Comparison of ENCODE assay signal across 12 cellular contexts in the genomic region with DNA sequence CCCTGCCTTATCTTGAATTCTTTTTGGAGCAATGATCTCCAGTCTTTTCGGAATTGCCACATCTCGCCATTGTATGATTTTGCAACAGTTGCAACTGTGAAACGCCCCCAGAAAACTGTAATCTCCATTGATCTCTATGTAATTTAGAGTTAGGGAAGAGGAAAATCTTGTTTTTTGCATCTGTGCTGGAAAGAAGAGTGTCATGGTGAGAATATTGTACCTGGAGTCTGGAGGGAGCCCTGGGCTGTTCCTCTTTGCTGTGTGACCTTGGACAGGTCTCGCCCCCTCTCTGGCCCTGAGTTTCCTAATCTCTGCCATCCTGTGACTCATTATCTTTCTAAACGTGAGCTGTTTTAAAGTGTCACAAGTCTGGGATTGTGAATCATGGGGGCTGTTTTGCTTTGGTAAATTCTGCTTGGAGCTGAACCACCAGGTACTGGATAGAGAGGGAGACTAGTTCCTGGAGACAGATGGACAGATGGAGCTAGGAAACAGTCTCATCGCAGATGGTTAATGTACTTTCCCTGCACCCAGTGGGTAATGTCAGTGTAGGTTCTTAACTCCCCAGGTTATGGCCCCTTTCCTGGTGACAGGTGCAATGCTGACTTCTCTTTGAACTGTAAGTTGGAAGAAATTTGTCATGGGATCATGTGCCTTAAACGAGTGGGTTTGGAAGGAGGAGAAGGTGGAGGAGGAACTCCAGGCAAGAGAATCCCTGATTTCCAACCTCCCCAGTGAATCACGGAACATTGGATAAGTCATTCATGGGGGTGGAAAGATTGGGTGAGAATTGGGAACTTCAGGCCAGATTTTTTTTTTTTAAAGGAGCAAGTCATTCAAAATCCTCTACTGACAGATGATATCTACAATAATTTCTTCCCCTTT. TPM values are rescaled to one million over a fixed set of nuclear protein-coding genes. Genes with fewer than 3 reads are reported as not detected.
DNase-seq lines count a peak whose midpoint lies in the region; ATAC-seq and TF ChIP-seq lines count a peak whose summit lies in the region.
"Had no signal": no experiment of that assay in that cellular context is flagged by ENCODE, and none has a peak within 500 bp of the region (broad histone marks: within the 10 kb centered on the region; RNA-seq: fewer than 3 reads in every experiment).

No MANE protein-coding gene starts in this region.

- no peak overlapping the region for H3K27ac ChIP-seq in neuronal stem cell (replicated peaks; ENCODE audit: low read length)

- H2AK5ac ChIP-seq in neuronal stem cell (ENCODE audit: low read depth, low read length): no peak overlapping the region

- H2BK15ac ChIP-seq in neuronal stem cell (ENCODE audit: low read length): no peak overlapping the region

- H3K4ac ChIP-seq in neuronal stem cell (ENCODE audit: low read length): no peak overlapping the region

- no peak overlapping the region for H2BK120ac ChIP-seq in neuronal stem cell (ENCODE audit: low read depth, low read length)

- no peak overlapping the region for H4K8ac ChIP-seq in neuronal stem cell (ENCODE audit: low read depth, low read length)

- no peak overlapping the region for H3K4me2 ChIP-seq in neuronal stem cell (ENCODE audit: insufficient read depth, low read length, poor library complexity, severe bottlenecking)

- no peak overlapping the region for H3K14ac ChIP-seq in neuronal stem cell (ENCODE audit: low read length)

- H3K9me3 ChIP-seq in neuronal stem cell (replicated peaks in 1 of 2; ENCODE audit: control insufficient read depth in 2 of 2, insufficient read depth in 1 of 2, low read depth in 1 of 2, low read length in 2 of 2): no peaks in the 10 kb centered on the region

- no peaks in the 10 kb centered on the region for H3K36me3 ChIP-seq in neuronal stem cell (replicated peaks in 1 of 2; ENCODE audit: control insufficient read depth in 2 of 2, insufficient read depth in 2 of 2, low read length in 2 of 2)

- DNase-seq in DMS 273 (lab: John Stamatoyannopoulos, UW; ENCODE audit: unreplicated experiment): peak; percentile 74
- DNase-seq in NB4 (ENCODE audit: low read depth): peak; percentile 70
- peak; percentile 51 for DNase-seq in cerebellum (ENCODE audit: low spot score)
- no peak for DNase-seq in omental fat pad (ENCODE audit: low spot score)
- no peak for DNase-seq in neuronal stem cell (ENCODE audit: low spot score)
- no peak for DNase-seq in COR-L47 (lab: John Stamatoyannopoulos, UW)
- DNase-seq: Calu3, erythroblast, NCI-H446 treated with DMSO at 0.1 percent for 48 hours, retina had no signal

- H3K79me1 ChIP-seq in neuronal stem cell (ENCODE audit: low read depth, low read length): no peaks in the 10 kb centered on the region

- H3K9ac ChIP-seq in neuronal stem cell (ENCODE audit: low read depth, low read length, poor library complexity): no peak overlapping the region

- H3K27me3 ChIP-seq in neuronal stem cell (ENCODE audit: control insufficient read depth in 3 of 3, insufficient read depth in 3 of 3, low read depth in 1 of 3, low read length in 3 of 3): peaks cover 0 to 24% (median 2%) of the 10 kb centered on the region in 3 experiments

- no peaks in the 10 kb centered on the region for H3K4me1 ChIP-seq in neuronal stem cell (ENCODE audit: control insufficient read depth in 2 of 2, insufficient read depth in 1 of 2, low read depth in 1 of 2, low read length in 2 of 2)

- no peak overlapping the region for H3K18ac ChIP-seq in neuronal stem cell (ENCODE audit: low read length)

- H3K4me3 ChIP-seq in NB4 (ENCODE audit: low read depth, low read length) (no peak overlapping the region), neuronal stem cell (ENCODE audit: low read length in 2 of 2) (no peak overlapping the region)

- no peak for TF ChIP-seq CTCF in NB4 (IDR thresholded peaks at IDR 0.05; ENCODE audit: low read depth, low read length)
- no peak for TF ChIP-seq CTCF in omental fat pad (IDR thresholded peaks at IDR 0.05)

- no peak for TF ChIP-seq POLR2A in NB4 (IDR thresholded peaks at IDR 0.05; ENCODE audit: extremely low read depth, insufficient read length)

- no peak overlapping the region for H2BK5ac ChIP-seq in neuronal stem cell (ENCODE audit: low read length)

- H3K23ac ChIP-seq in neuronal stem cell (ENCODE audit: low read depth, low read length, poor library complexity): no peak overlapping the region

- H2AFZ ChIP-seq in neuronal stem cell (ENCODE audit: low read length): no peak overlapping the region

- ATAC-seq in omental fat pad (ENCODE audit: low FRiP score) (peak; percentile 62), GM21529 (IDR thresholded peaks at IDR 0.05; ENCODE audit: unreplicated experiment) (no peak), GM18511 (IDR thresholded peaks at IDR 0.05; ENCODE audit: unreplicated experiment) (no peak)

- H4K91ac ChIP-seq in neuronal stem cell (ENCODE audit: low read depth, low read length, poor library complexity): no peak overlapping the region

- WGBS in neuronal stem cell (ENCODE audit: extremely low coverage in 2 of 2, insufficient read length in 2 of 2, insufficient replicate concordance in 1 of 2), 2 donors: no CpG with 5 or more reads among the region's 8 CpGs

- H2BK12ac ChIP-seq in neuronal stem cell (ENCODE audit: low read length): no peak overlapping the region

RNA-seq across cellular contexts. Expression of gene PPARGC1B, which starts 19.6 kb away (rescaled TPM):
- total RNA-seq in cerebellum: 3.2 TPM
- total RNA-seq in omental fat pad: 10 to 100 TPM in 3 of 4 donors, 1 to 10 TPM in 1; 8.7 to 15.2 (median 12.1) TPM
- 0.66 TPM for polyA plus RNA-seq in neuronal stem cell (2013, experiment 1 of 2)
- 0.65 TPM for polyA plus RNA-seq in neuronal stem cell (2013, experiment 2 of 2)

Comparison
In these comparisons a context has a peak if more than half of its experiments do, and no peak if none do; other contexts are left out.
1. DNase-seq: peak in DMS 273 (single experiment), NB4 (single experiment) and cerebellum (single experiment); none in omental fat pad (single experiment), neuronal stem cell (single experiment) and COR-L47 (single experiment).